In genomic region chr5:177472460-177473441, GRCh38 we compare ENCODE assay signal across 8 cellular contexts. TPM values are rescaled to one million over a fixed set of nuclear protein-coding genes. Genes with fewer than 3 reads are reported as not detected.
A peak's percentile ranks its signal among the peaks of the same experiment; 100 is the strongest.
DNase-seq lines count a peak whose midpoint lies in the region; ATAC-seq and TF ChIP-seq lines count a peak whose summit lies in the region.

No MANE protein-coding gene starts in this region.

- WGBS in upper lobe of left lung, 2 donors = 3 to 9% methylated on average over 8 to 40 of the region's 93 CpGs

- peaks cover 36% of the 10 kb centered on the region for H3K4me1 Mint-ChIP-seq in activated CD4-positive, alpha-beta T cell treated with anti-CD3 and anti-CD28 coated beads, Interleukin-2, amount 10 ng/mL, durations not matched to agents 7 days and 5 days
- peaks cover 43 to 51% of the 10 kb centered on the region in 2 donors for H3K4me1 Mint-ChIP-seq in effector memory CD8-positive, alpha-beta T cell (ENCODE audit: low read depth in 2 of 2)
- peaks cover 19 to 39% (median 35%) of the 10 kb centered on the region in 7 donors for H3K4me1 Mint-ChIP-seq in naive thymus-derived CD4-positive, alpha-beta T cell

- CTCF ChIA-PET in activated CD4-positive, alpha-beta T cell treated with anti-CD3 and anti-CD28 coated beads, Interleukin-2, amount 10 ng/mL, durations not matched to agents 7 days and 5 days (lab: Charles Lee) = interaction anchor here (0.5 to 46.8 kb wide), 9 partner anchors 12 to 1737 kb away, joined by 3 to 1643 read pairs (median 3); partner anchors contain the start of genes B4GALT7, F12, GRK6 and PFN3
- CTCF ChIA-PET in naive thymus-derived CD4-positive, alpha-beta T cell (lab: Charles Lee) = interaction anchor here (0.6 to 1.6 kb wide), 4 partner anchors 16 to 82 kb away, joined by 3 to 9 read pairs (median 5); no protein-coding TSS in a partner anchor

- H3K9me3 Mint-ChIP-seq in activated CD4-positive, alpha-beta T cell treated with anti-CD3 and anti-CD28 coated beads, Interleukin-2, amount 10 ng/mL, durations not matched to agents 7 days and 5 days = no peaks in the 10 kb centered on the region
- no peaks in the 10 kb centered on the region for H3K9me3 Mint-ChIP-seq in effector memory CD8-positive, alpha-beta T cell
- no peaks in the 10 kb centered on the region for H3K9me3 Mint-ChIP-seq in naive thymus-derived CD4-positive, alpha-beta T cell

- POLR2A ChIA-PET in activated CD4-positive, alpha-beta T cell treated with anti-CD3 and anti-CD28 coated beads, Interleukin-2, amount 10 ng/mL, durations not matched to agents 7 days and 5 days (lab: Charles Lee) = no interaction called here
- POLR2A ChIA-PET in naive thymus-derived CD4-positive, alpha-beta T cell (lab: Charles Lee) = interaction anchor here (1.3 to 1.9 kb wide), 2 partner anchors 25 to 40 kb away, joined by 4 read pairs; no protein-coding TSS in a partner anchor

- ATAC-seq in effector memory CD8-positive, alpha-beta T cell (replicated peaks) = peak; percentile 69
- ATAC-seq in naive thymus-derived CD4-positive, alpha-beta T cell = peak; percentile 61
- no peak for ATAC-seq in upper lobe of left lung (ENCODE audit: low FRiP score in 2 of 2)

- no peaks in the 10 kb centered on the region for H3K27me3 ChIP-seq in naive thymus-derived CD4-positive, alpha-beta T cell (ENCODE audit: control insufficient read depth in 2 of 2, insufficient read depth in 2 of 2, low read length in 2 of 2)
- H3K27me3 ChIP-seq in upper lobe of left lung = peaks cover 0 to 7% (median 1%) of the 10 kb centered on the region in 4 donors

- H3K27ac Mint-ChIP-seq in activated CD4-positive, alpha-beta T cell treated with anti-CD3 and anti-CD28 coated beads, Interleukin-2, amount 10 ng/mL, durations not matched to agents 7 days and 5 days = no peak overlapping the region
- H3K27ac Mint-ChIP-seq in effector memory CD8-positive, alpha-beta T cell = peak overlapping the region; percentile 17 to 79
- H3K27ac Mint-ChIP-seq in naive thymus-derived CD4-positive, alpha-beta T cell = no peak overlapping the region

- H3K27ac ChIP-seq in naive thymus-derived CD4-positive, alpha-beta T cell (ENCODE audit: low read depth, low read length) = peak overlapping the region; percentile 21
- peak overlapping the region; percentile 30 to 84 (median 68) for H3K27ac ChIP-seq in upper lobe of left lung

- H3K36me3 ChIP-seq in naive thymus-derived CD4-positive, alpha-beta T cell (ENCODE audit: control insufficient read depth in 2 of 3, insufficient read depth in 3 of 3, low read length in 3 of 3) = no peaks in the 10 kb centered on the region
- H3K36me3 ChIP-seq in upper lobe of left lung = peaks cover 0 to 3% (median 0%) of the 10 kb centered on the region in 4 donors

- no peak for TF ChIP-seq POLR2A in upper lobe of left lung (IDR thresholded peaks at IDR 0.05)

- H3K36me3 Mint-ChIP-seq in activated CD4-positive, alpha-beta T cell treated with anti-CD3 and anti-CD28 coated beads, Interleukin-2, amount 10 ng/mL, durations not matched to agents 7 days and 5 days (ENCODE audit: low read depth) = no peaks in the 10 kb centered on the region
- H3K36me3 Mint-ChIP-seq in effector memory CD8-positive, alpha-beta T cell (ENCODE audit: insufficient read depth) = peaks cover 15% of the 10 kb centered on the region
- no peaks in the 10 kb centered on the region for H3K36me3 Mint-ChIP-seq in naive thymus-derived CD4-positive, alpha-beta T cell

- TF ChIP-seq CTCF in upper lobe of left lung (IDR thresholded peaks at IDR 0.05) = no peak

- H3K4me1 ChIP-seq in naive thymus-derived CD4-positive, alpha-beta T cell (ENCODE audit: control insufficient read depth in 2 of 2, insufficient read depth in 2 of 2, low read length in 2 of 2) = peaks cover 9 to 24% of the 10 kb centered on the region in 2 donors
- peaks cover 13 to 36% (median 20%) of the 10 kb centered on the region in 4 donors for H3K4me1 ChIP-seq in upper lobe of left lung

- H3K27me3 Mint-ChIP-seq in activated CD4-positive, alpha-beta T cell treated with anti-CD3 and anti-CD28 coated beads, Interleukin-2, amount 10 ng/mL, durations not matched to agents 7 days and 5 days = peaks cover 13% of the 10 kb centered on the region
- H3K27me3 Mint-ChIP-seq in effector memory CD8-positive, alpha-beta T cell = peaks cover 0 to 10% of the 10 kb centered on the region in 2 donors
- peaks cover 0 to 9% (median 0%) of the 10 kb centered on the region in 5 donors for H3K27me3 Mint-ChIP-seq in naive thymus-derived CD4-positive, alpha-beta T cell

- no peaks in the 10 kb centered on the region for H3K9me3 ChIP-seq in naive thymus-derived CD4-positive, alpha-beta T cell (ENCODE audit: control insufficient read depth in 2 of 3, low read length in 3 of 3)
- H3K9me3 ChIP-seq in upper lobe of left lung = no peaks in the 10 kb centered on the region

- peak; percentile 57 for DNase-seq in NCI-H345 (lab: John Stamatoyannopoulos, UW)
- DNase-seq in NCI-H345 treated with DMSO at 0.1 percent for 48 hours (lab: John Stamatoyannopoulos, UW; ENCODE audit: unreplicated experiment) = no peak
- peak; percentile 86 for DNase-seq in HuH-7.5 (ENCODE audit: low spot score)
- peak; percentile 48 for DNase-seq in activated CD4-positive, alpha-beta T cell treated with anti-CD3 and anti-CD28 coated beads, Interleukin-2, amount 10 ng/mL, durations not matched to agents 7 days and 5 days
- peak; percentile 57 to 67 (median 67) for DNase-seq in effector memory CD8-positive, alpha-beta T cell
- DNase-seq in naive thymus-derived CD4-positive, alpha-beta T cell = peak in 3 of 9 donors; percentile 39 to 67 (median 43)
- DNase-seq in upper lobe of left lung = peak in 1 of 2 donors; percentile 90
- DNase-seq in mucosa of gallbladder (ENCODE audit: low spot score) = no peak

- TF ChIP-seq EP300 in upper lobe of left lung (IDR thresholded peaks at IDR 0.05) = no peak

- intact Hi-C loops in naive thymus-derived CD4-positive, alpha-beta T cell (cut with micrococcal nuclease) = loop anchor here (1.0 to 2.0 kb wide), 2 partner anchors 24 to 25 kb away; partner anchors contain the start of gene PDLIM7 (in 2 of the 2)

- peak overlapping the region; percentile 43 for H3K4me3 ChIP-seq in naive thymus-derived CD4-positive, alpha-beta T cell (ENCODE audit: low read length)
- H3K4me3 ChIP-seq in upper lobe of left lung = peak overlapping the region; percentile 74 to 94 (median 81)

- peak overlapping the region; percentile 32 for H3K4me3 Mint-ChIP-seq in activated CD4-positive, alpha-beta T cell treated with anti-CD3 and anti-CD28 coated beads, Interleukin-2, amount 10 ng/mL, durations not matched to agents 7 days and 5 days
- peak overlapping the region; percentile 65 to 73 for H3K4me3 Mint-ChIP-seq in effector memory CD8-positive, alpha-beta T cell
- peak overlapping the region; percentile 50 to 86 (median 70) for H3K4me3 Mint-ChIP-seq in naive thymus-derived CD4-positive, alpha-beta T cell

RNA-seq across cellular contexts. Expression of gene DBN1, which starts 0.7 kb away (rescaled TPM):
- 1 to 10 TPM; 4.2 to 4.8 TPM for total RNA-seq in activated CD4-positive, alpha-beta T cell treated with anti-CD3 and anti-CD28 coated beads, Interleukin-2, amount 10 ng/mL, durations not matched to agents 7 days and 5 days
- 1 to 10 TPM; 1.2 to 8.8 (median 5.7) TPM for total RNA-seq in naive thymus-derived CD4-positive, alpha-beta T cell
- 1 to 10 TPM in 1 of 2 donors, under 1 TPM in 1; 0.64 to 2.2 TPM for polyA plus RNA-seq in naive thymus-derived CD4-positive, alpha-beta T cell
- 10 to 100 TPM; 17.0 to 55.6 (median 30.1) TPM for total RNA-seq in upper lobe of left lung
- 89.0 TPM for total RNA-seq in mucosa of gallbladder

RNA-seq across cellular contexts. Expression of gene PDLIM7, which starts 24.7 kb away (rescaled TPM):
- 10 to 100 TPM; 31.6 to 32.4 TPM for total RNA-seq in activated CD4-positive, alpha-beta T cell treated with anti-CD3 and anti-CD28 coated beads, Interleukin-2, amount 10 ng/mL, durations not matched to agents 7 days and 5 days
- 10 to 100 TPM in 3 of 5 experiments, 1 to 10 TPM in 2; 4.1 to 63.2 (median 11.9) TPM for total RNA-seq in naive thymus-derived CD4-positive, alpha-beta T cell
- 1 to 10 TPM; 2.7 to 4.5 TPM for polyA plus RNA-seq in naive thymus-derived CD4-positive, alpha-beta T cell
- total RNA-seq in upper lobe of left lung (100 to 1,000 TPM in 1 of 6 donors, 10 to 100 TPM in 5; 32.0 to 142 (median 75.8) TPM), mucosa of gallbladder (227 TPM)

RNA-seq across cellular contexts. Expression of gene PRR7, which starts 26.1 kb away (rescaled TPM):
- 1 to 10 TPM; 5.3 to 9.7 TPM for total RNA-seq in activated CD4-positive, alpha-beta T cell treated with anti-CD3 and anti-CD28 coated beads, Interleukin-2, amount 10 ng/mL, durations not matched to agents 7 days and 5 days
- 10 to 100 TPM in 2 of 5 experiments, 1 to 10 TPM in 3; 6.4 to 31.8 (median 6.8) TPM for total RNA-seq in naive thymus-derived CD4-positive, alpha-beta T cell
- polyA plus RNA-seq in naive thymus-derived CD4-positive, alpha-beta T cell = 10 to 100 TPM; 11.7 to 19.4 TPM
- 1 to 10 TPM; 1.6 to 9.2 (median 3.4) TPM for total RNA-seq in upper lobe of left lung
- 7.8 TPM for total RNA-seq in mucosa of gallbladder

RNA-seq across cellular contexts. Expression of gene DOK3, which starts 36.9 kb away (rescaled TPM):
- 1 to 10 TPM; 2.9 to 3.9 TPM for total RNA-seq in activated CD4-positive, alpha-beta T cell treated with anti-CD3 and anti-CD28 coated beads, Interleukin-2, amount 10 ng/mL, durations not matched to agents 7 days and 5 days
- 10 to 100 TPM in 1 of 5 experiments, 1 to 10 TPM in 4; 2.4 to 67.1 (median 6.0) TPM for total RNA-seq in naive thymus-derived CD4-positive, alpha-beta T cell
- polyA plus RNA-seq in naive thymus-derived CD4-positive, alpha-beta T cell = under 1 TPM; 0.09 to 0.25 TPM
- total RNA-seq in upper lobe of left lung (100 to 1,000 TPM in 1 of 6 donors, 10 to 100 TPM in 5; 17.4 to 113 (median 75.9) TPM), mucosa of gallbladder (12.8 TPM)

RNA-seq across cellular contexts. Expression of gene DDX41, which starts 44.0 kb away (rescaled TPM):
- 100 to 1,000 TPM; 106 to 118 TPM for total RNA-seq in activated CD4-positive, alpha-beta T cell treated with anti-CD3 and anti-CD28 coated beads, Interleukin-2, amount 10 ng/mL, durations not matched to agents 7 days and 5 days
- 100 to 1,000 TPM in 1 of 5 experiments, 10 to 100 TPM in 4; 65.8 to 126 (median 76.1) TPM for total RNA-seq in naive thymus-derived CD4-positive, alpha-beta T cell
- 10 to 100 TPM; 39.2 to 54.6 TPM for polyA plus RNA-seq in naive thymus-derived CD4-positive, alpha-beta T cell
- total RNA-seq in upper lobe of left lung (100 to 1,000 TPM in 2 of 6 donors, 10 to 100 TPM in 4; 82.0 to 150 (median 91.9) TPM), mucosa of gallbladder (84.8 TPM)

Comparison
In these comparisons a context has a peak if more than half of its experiments do, and no peak if none do; other contexts are left out.
1. DNase-seq: peak in NCI-H345 (single experiment), HuH-7.5 (single experiment), activated CD4-positive, alpha-beta T cell treated with anti-CD3 and anti-CD28 coated beads, Interleukin-2, amount 10 ng/mL, durations not matched to agents 7 days and 5 days (single experiment) and effector memory CD8-positive, alpha-beta T cell (3 of 3); none in NCI-H345 treated with DMSO at 0.1 percent for 48 hours (single experiment) and mucosa of gallbladder (single experiment).
2. H3K27ac Mint-ChIP-seq: peak in effector memory CD8-positive, alpha-beta T cell (2 of 2); none in activated CD4-positive, alpha-beta T cell treated with anti-CD3 and anti-CD28 coated beads, Interleukin-2, amount 10 ng/mL, durations not matched to agents 7 days and 5 days (single experiment) and naive thymus-derived CD4-positive, alpha-beta T cell (0 of 9).
3. ATAC-seq: peak in effector memory CD8-positive, alpha-beta T cell (single experiment) and naive thymus-derived CD4-positive, alpha-beta T cell (single experiment); none in upper lobe of left lung (0 of 2).
4. Peak in every context shown above with its lines, with median percentiles within 50 percentile points of each other: H3K4me3 Mint-ChIP-seq.